ENCODE assay signal across 8 cellular contexts in the genomic region with DNA sequence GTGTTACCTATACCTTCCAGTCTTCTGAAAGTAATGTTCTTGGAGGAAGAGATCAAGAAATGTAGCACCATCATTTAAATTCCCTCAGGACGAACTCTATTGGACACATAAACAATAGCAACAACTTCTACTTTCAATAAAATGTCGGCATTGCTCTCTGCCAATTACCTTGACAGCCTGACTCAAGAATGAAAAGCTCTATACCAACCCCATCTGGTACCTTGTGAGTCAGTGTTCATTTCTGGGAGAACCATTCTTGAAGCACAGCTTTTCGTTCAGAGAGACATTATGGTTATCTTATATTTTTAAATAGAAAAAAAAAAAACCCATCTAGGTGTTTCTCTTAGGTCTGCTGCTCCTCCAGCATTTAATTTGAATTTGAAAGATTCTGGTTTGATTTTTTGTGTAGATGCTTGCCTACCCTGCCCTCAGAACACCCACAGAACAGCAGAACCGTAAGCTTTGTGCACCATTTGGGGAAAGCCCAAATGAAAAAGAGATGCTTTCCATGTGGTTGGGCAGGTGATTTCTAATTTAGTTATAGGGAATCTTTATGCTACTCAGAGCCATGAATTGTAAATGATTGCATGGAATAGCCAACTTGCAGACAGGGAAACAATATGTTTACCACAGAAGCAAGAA.
DNase-seq lines count a peak whose midpoint lies in the region; ATAC-seq and TF ChIP-seq lines count a peak whose summit lies in the region.

No MANE protein-coding gene starts in this region.

- H3K27me3 ChIP-seq in adrenal gland (no peaks in the 10 kb centered on the region), mesendoderm (ENCODE audit: insufficient read depth, low read length, poor library complexity) (no peaks in the 10 kb centered on the region)

- intact Hi-C loops in adrenal gland (cut with DNase I): no loop called here

- no peak overlapping the region for H4K5ac ChIP-seq in mesendoderm (ENCODE audit: low read length)

- no peak overlapping the region for H3K4ac ChIP-seq in mesendoderm (ENCODE audit: low read depth, low read length)

- no peak overlapping the region for H3K56ac ChIP-seq in mesendoderm (ENCODE audit: low read length)

- H3K23ac ChIP-seq in mesendoderm (ENCODE audit: low read length): no peak overlapping the region

- no peaks in the 10 kb centered on the region for H3K36me3 ChIP-seq in adrenal gland (replicated peaks in 1 of 2)
- no peaks in the 10 kb centered on the region for H3K36me3 ChIP-seq in mesendoderm (ENCODE audit: control insufficient read depth, insufficient read depth, low read length)

- H3K4me1 ChIP-seq in adrenal gland (replicated peaks in 1 of 2) (no peaks in the 10 kb centered on the region), mesendoderm (ENCODE audit: control insufficient read depth, low read depth, low read length) (peaks cover 2% of the 10 kb centered on the region)

- H3K4me3 ChIP-seq in adrenal gland (no peak overlapping the region), mesendoderm (ENCODE audit: low read length) (no peak overlapping the region)

- peak; percentile 44 for DNase-seq in Daoy (ENCODE audit: low read depth)
- DNase-seq in adrenal gland: no peak
- DNase-seq in mesendoderm: peak; percentile 58
- DNase-seq in AML-193 (lab: John Stamatoyannopoulos, UW): no peak
- DNase-seq in NCI-H2196 treated with DMSO at 0.1 percent for 48 hours (lab: John Stamatoyannopoulos, UW; ENCODE audit: unreplicated experiment): no peak
- no peak for DNase-seq in omental fat pad (ENCODE audit: low spot score)

- H3K18ac ChIP-seq in mesendoderm (ENCODE audit: low read length): no peak overlapping the region

- H2BK5ac ChIP-seq in mesendoderm (ENCODE audit: low read length): no peak overlapping the region

- ATAC-seq in HG03520 (IDR thresholded peaks at IDR 0.05; ENCODE audit: unreplicated experiment): peak; percentile 56
- no peak for ATAC-seq in GM18517 (IDR thresholded peaks at IDR 0.05; ENCODE audit: unreplicated experiment)
- no peak for ATAC-seq in omental fat pad (ENCODE audit: low FRiP score)

- no peaks in the 10 kb centered on the region for H3K79me2 ChIP-seq in mesendoderm (ENCODE audit: control insufficient read depth, insufficient read depth, low read length)

- H3K79me1 ChIP-seq in mesendoderm (ENCODE audit: low read length): peaks cover 2% of the 10 kb centered on the region

- H3K9ac ChIP-seq in mesendoderm (ENCODE audit: low read length): no peak overlapping the region

- H2AK5ac ChIP-seq in mesendoderm (ENCODE audit: low read length): no peak overlapping the region

- H4K8ac ChIP-seq in mesendoderm (ENCODE audit: low read depth, low read length): no peak overlapping the region

- no peak overlapping the region for H2BK15ac ChIP-seq in mesendoderm (replicated peaks; ENCODE audit: low read depth)

- no peak for TF ChIP-seq POLR2A in adrenal gland (IDR thresholded peaks at IDR 0.05)

- 41 to 46% (median 44%) methylated on average over 4 of the region's 4 CpGs for WGBS in adrenal gland, 4 donors
- WGBS in mesendoderm (ENCODE audit: extremely low coverage, insufficient coverage, low lambda C conversion rate): no CpG with 5 or more reads among the region's 4 CpGs

- H3K27ac ChIP-seq in adrenal gland (no peak overlapping the region), mesendoderm (ENCODE audit: low read depth, low read length) (no peak overlapping the region)

- peak in 5 of 6 experiments; percentile 4 to 51 (median 36) for TF ChIP-seq CTCF in adrenal gland (IDR thresholded peaks at IDR 0.05)
- TF ChIP-seq CTCF in omental fat pad (IDR thresholded peaks at IDR 0.05): no peak

- no peaks in the 10 kb centered on the region for H3K9me3 ChIP-seq in adrenal gland (replicated peaks in 1 of 3)

- no peak overlapping the region for H2BK120ac ChIP-seq in mesendoderm (ENCODE audit: low read depth, low read length)

- no peak overlapping the region for H3K4me2 ChIP-seq in mesendoderm (ENCODE audit: low read length)

Comparison
In these comparisons a context has a peak if more than half of its experiments do, and no peak if none do; other contexts are left out.
1. DNase-seq: peak in Daoy (single experiment) and mesendoderm (single experiment); none in adrenal gland (0 of 7), AML-193 (0 of 2), NCI-H2196 treated with DMSO at 0.1 percent for 48 hours (single experiment) and omental fat pad (single experiment).
2. CTCF ChIP-seq: peak in adrenal gland (5 of 6); none in omental fat pad (0 of 3).